8 cellular contexts compared by ENCODE assay signal in the genomic region with DNA sequence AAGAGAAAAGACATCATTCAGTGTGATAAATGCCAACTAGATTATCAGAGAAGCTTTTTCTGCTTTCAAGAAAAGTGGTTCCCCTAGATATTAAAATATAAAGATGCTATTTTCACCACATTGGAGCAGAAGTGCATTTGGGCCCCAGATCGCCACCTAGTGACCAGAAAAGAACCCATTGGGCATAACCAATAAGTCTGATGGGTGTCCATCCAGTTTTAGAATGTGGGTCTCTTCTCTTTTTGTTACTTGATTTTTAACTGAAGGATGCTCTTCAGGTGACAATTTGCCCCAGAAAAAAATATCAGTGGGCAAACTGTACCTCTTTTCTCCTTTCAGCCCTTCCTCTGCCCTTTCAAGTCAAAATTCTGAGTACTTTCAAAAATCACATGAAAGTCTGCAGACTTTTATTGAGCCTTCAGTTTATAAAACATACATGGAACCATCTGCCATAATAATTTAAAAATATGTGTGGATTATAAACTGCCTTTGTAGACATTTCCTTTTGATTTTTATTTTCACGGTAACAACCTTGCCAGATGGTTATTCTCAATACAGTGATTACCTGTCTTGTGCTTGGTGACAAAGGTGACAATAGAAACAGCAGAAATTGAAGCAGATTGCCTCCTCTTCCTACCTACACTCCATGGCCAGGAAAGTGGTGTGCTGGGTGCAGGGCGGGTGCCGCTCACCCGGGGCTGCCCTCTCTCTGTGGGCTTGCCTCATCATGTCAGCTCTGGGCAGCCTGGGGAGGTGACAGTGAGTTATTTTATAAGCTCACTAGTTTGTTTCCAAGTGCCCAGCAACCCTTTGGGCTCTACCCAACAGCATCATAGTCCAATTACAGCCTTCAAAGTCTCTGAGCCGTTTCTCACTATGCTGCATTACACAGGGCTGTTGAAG.
DNase-seq lines count a peak whose midpoint lies in the region; ATAC-seq and TF ChIP-seq lines count a peak whose summit lies in the region.

No MANE protein-coding gene starts in this region.

- peaks cover 6% of the 10 kb centered on the region for H3K9me3 Mint-ChIP-seq in activated naive CD4-positive, alpha-beta T cell treated with anti-CD3 and anti-CD28 coated beads for 36 hours

- H4K91ac ChIP-seq in mesenchymal stem cell (ENCODE audit: low read length): no peak overlapping the region

- H2BK12ac ChIP-seq in mesenchymal stem cell (ENCODE audit: low read length in 2 of 2): no peak overlapping the region

- no peaks in the 10 kb centered on the region for H4K20me1 ChIP-seq in Karpas-422 (ENCODE audit: insufficient read depth, low read depth, low read length)

- H3K9me2 ChIP-seq in Karpas-422 (replicated peaks; ENCODE audit: insufficient read depth, low read length): no peaks in the 10 kb centered on the region

- no peak overlapping the region for H3K23ac ChIP-seq in mesenchymal stem cell (ENCODE audit: low read length in 2 of 2)

- H3K4me3 Mint-ChIP-seq in activated naive CD4-positive, alpha-beta T cell treated with anti-CD3 and anti-CD28 coated beads for 36 hours: no peak overlapping the region

- no peak overlapping the region for H3K14ac ChIP-seq in mesenchymal stem cell (ENCODE audit: low read length in 2 of 2)

- H3K4me1 ChIP-seq in Karpas-422 (ENCODE audit: low read length) (no peaks in the 10 kb centered on the region), psoas muscle (no peaks in the 10 kb centered on the region), mesenchymal stem cell (ENCODE audit: control insufficient read depth, insufficient read depth, low read depth, low read length) (no peaks in the 10 kb centered on the region)

- DNase-seq in activated naive CD4-positive, alpha-beta T cell treated with anti-CD3 and anti-CD28 coated beads for 36 hours: peak; percentile 34
- no peak for DNase-seq in activated naive CD4-positive, alpha-beta T cell treated with anti-CD3 and anti-CD28 coated beads, Interleukin-2, amount 50 U/mL, for 16 hours
- peak; percentile 74 for DNase-seq in Karpas-422
- DNase-seq in coronary artery (ENCODE audit: low spot score): no peak
- no peak for DNase-seq in psoas muscle
- DNase-seq in DMS79 treated with DMSO at 0.1 percent for 48 hours (lab: John Stamatoyannopoulos, UW): no peak
- no peak for DNase-seq in mesenchymal stem cell

- peaks cover 4% of the 10 kb centered on the region for H3K27me3 Mint-ChIP-seq in activated naive CD4-positive, alpha-beta T cell treated with anti-CD3 and anti-CD28 coated beads for 36 hours (ENCODE audit: low read depth)

- H2AK5ac ChIP-seq in mesenchymal stem cell (ENCODE audit: low read length, severe bottlenecking): no peak overlapping the region

- no peak overlapping the region for H2BK5ac ChIP-seq in mesenchymal stem cell (ENCODE audit: low read depth, low read length, poor library complexity, severe bottlenecking)

- 56 to 75% (median 65%) methylated on average over 6 of the region's 6 CpGs for WGBS in psoas muscle, 3 donors
- WGBS in mesenchymal stem cell: 11% methylated on average over 2 of the region's 6 CpGs

- H3K9ac ChIP-seq in Karpas-422 (ENCODE audit: low read length) (no peak overlapping the region), mesenchymal stem cell (ENCODE audit: low read length) (no peak overlapping the region)

- H3K36me3 ChIP-seq in Karpas-422 (ENCODE audit: insufficient read depth, low read length) (no peaks in the 10 kb centered on the region), psoas muscle (ENCODE audit: insufficient read depth in 1 of 2, low read depth in 1 of 2) (no peaks in the 10 kb centered on the region), mesenchymal stem cell (ENCODE audit: control insufficient read depth in 1 of 2, insufficient read depth in 2 of 2, low read depth in 1 of 2, low read length in 2 of 2) (no peaks in the 10 kb centered on the region)

- H3K18ac ChIP-seq in mesenchymal stem cell (ENCODE audit: low read depth in 1 of 2, low read length in 2 of 2): no peak overlapping the region

- no peaks in the 10 kb centered on the region for H3K79me1 ChIP-seq in mesenchymal stem cell (replicated peaks; ENCODE audit: low read length, poor library complexity, severe bottlenecking)

- H4K8ac ChIP-seq in mesenchymal stem cell (ENCODE audit: low read length): no peak overlapping the region

- H3K4me1 Mint-ChIP-seq in activated naive CD4-positive, alpha-beta T cell treated with anti-CD3 and anti-CD28 coated beads for 36 hours (ENCODE audit: low read depth): no peaks in the 10 kb centered on the region

- CTCF ChIA-PET in activated naive CD4-positive, alpha-beta T cell treated with anti-CD3 and anti-CD28 coated beads for 36 hours (lab: Charles Lee): interaction anchor here (0.8 to 1.2 kb wide), 2 partner anchors 13 to 100 kb away, joined by 3 read pairs; no protein-coding TSS in a partner anchor

- intact Hi-C loops in activated naive CD4-positive, alpha-beta T cell treated with anti-CD3 and anti-CD28 coated beads for 36 hours (cut with micrococcal nuclease): loop anchor here (5.0 kb wide), 1 partner anchor 101 kb away; no protein-coding TSS in a partner anchor
- intact Hi-C loops in psoas muscle (cut with DNase I): no loop called here

- TF ChIP-seq CTCF in coronary artery (IDR thresholded peaks at IDR 0.05) (peak; percentile 17), psoas muscle (IDR thresholded peaks at IDR 0.05) (peak; percentile 23)

- H3K9me3 ChIP-seq in Karpas-422 (ENCODE audit: low read length) (no peaks in the 10 kb centered on the region), psoas muscle (no peaks in the 10 kb centered on the region), mesenchymal stem cell (ENCODE audit: control insufficient read depth, low read length) (peaks cover 3% of the 10 kb centered on the region)

- H3K36me3 Mint-ChIP-seq in activated naive CD4-positive, alpha-beta T cell treated with anti-CD3 and anti-CD28 coated beads for 36 hours (ENCODE audit: low read depth): no peaks in the 10 kb centered on the region

- no peaks in the 10 kb centered on the region for H3K27me3 ChIP-seq in Karpas-422 (ENCODE audit: low read length)
- peaks cover 0 to 2% (median 0%) of the 10 kb centered on the region in 3 donors for H3K27me3 ChIP-seq in psoas muscle (ENCODE audit: insufficient read depth in 3 of 3, low read length in 2 of 3)
- peaks cover 0 to 5% of the 10 kb centered on the region in 2 experiments for H3K27me3 ChIP-seq in mesenchymal stem cell (ENCODE audit: control insufficient read depth in 1 of 2, insufficient read depth in 1 of 2, low read length in 2 of 2)

- H3K4ac ChIP-seq in mesenchymal stem cell (ENCODE audit: low read depth in 1 of 2, low read length in 2 of 2): no peak overlapping the region

- no peak overlapping the region for H2BK15ac ChIP-seq in mesenchymal stem cell (ENCODE audit: low read depth, poor library complexity, severe bottlenecking)

- no peak overlapping the region for H3K4me2 ChIP-seq in Karpas-422 (ENCODE audit: low read depth, low read length, poor library complexity, severe bottlenecking)
- H3K4me2 ChIP-seq in mesenchymal stem cell (ENCODE audit: low read length, poor library complexity, severe bottlenecking): no peak overlapping the region

- H3K4me3 ChIP-seq in Karpas-422 (ENCODE audit: low read length): no peak overlapping the region
- no peak overlapping the region for H3K4me3 ChIP-seq in coronary artery
- H3K4me3 ChIP-seq in psoas muscle: no peak overlapping the region
- no peak overlapping the region for H3K4me3 ChIP-seq in mesenchymal stem cell (ENCODE audit: insufficient read depth in 1 of 2, low read depth in 1 of 2, low read length in 2 of 2)

- ATAC-seq in psoas muscle: no peak
- ATAC-seq in GM18870 (IDR thresholded peaks at IDR 0.05; ENCODE audit: unreplicated experiment): no peak

- H2BK120ac ChIP-seq in mesenchymal stem cell (ENCODE audit: low read depth, low read length): no peak overlapping the region

- no peaks in the 10 kb centered on the region for H3K79me2 ChIP-seq in Karpas-422 (ENCODE audit: low read length)

- H3K27ac ChIP-seq in Karpas-422 (ENCODE audit: low read length) (no peak overlapping the region), coronary artery (no peak overlapping the region), psoas muscle (no peak overlapping the region), mesenchymal stem cell (ENCODE audit: low read length, poor library complexity, severe bottlenecking) (no peak overlapping the region)

- H3K27ac Mint-ChIP-seq in activated naive CD4-positive, alpha-beta T cell treated with anti-CD3 and anti-CD28 coated beads for 36 hours: no peak overlapping the region

- H2AFZ ChIP-seq in Karpas-422 (ENCODE audit: low read length) (no peak overlapping the region), mesenchymal stem cell (ENCODE audit: low read depth, low read length) (no peak overlapping the region)

Comparison
In these comparisons a context has a peak if more than half of its experiments do, and no peak if none do; other contexts are left out.
1. DNase-seq: peak in activated naive CD4-positive, alpha-beta T cell treated with anti-CD3 and anti-CD28 coated beads for 36 hours (single experiment) and Karpas-422 (single experiment); none in activated naive CD4-positive, alpha-beta T cell treated with anti-CD3 and anti-CD28 coated beads, Interleukin-2, amount 50 U/mL, for 16 hours (single experiment), coronary artery (single experiment), psoas muscle (0 of 2), DMS79 treated with DMSO at 0.1 percent for 48 hours (single experiment) and mesenchymal stem cell (single experiment).